Comparison of ENCODE assay signal across 15 cellular contexts in the genomic region with DNA sequence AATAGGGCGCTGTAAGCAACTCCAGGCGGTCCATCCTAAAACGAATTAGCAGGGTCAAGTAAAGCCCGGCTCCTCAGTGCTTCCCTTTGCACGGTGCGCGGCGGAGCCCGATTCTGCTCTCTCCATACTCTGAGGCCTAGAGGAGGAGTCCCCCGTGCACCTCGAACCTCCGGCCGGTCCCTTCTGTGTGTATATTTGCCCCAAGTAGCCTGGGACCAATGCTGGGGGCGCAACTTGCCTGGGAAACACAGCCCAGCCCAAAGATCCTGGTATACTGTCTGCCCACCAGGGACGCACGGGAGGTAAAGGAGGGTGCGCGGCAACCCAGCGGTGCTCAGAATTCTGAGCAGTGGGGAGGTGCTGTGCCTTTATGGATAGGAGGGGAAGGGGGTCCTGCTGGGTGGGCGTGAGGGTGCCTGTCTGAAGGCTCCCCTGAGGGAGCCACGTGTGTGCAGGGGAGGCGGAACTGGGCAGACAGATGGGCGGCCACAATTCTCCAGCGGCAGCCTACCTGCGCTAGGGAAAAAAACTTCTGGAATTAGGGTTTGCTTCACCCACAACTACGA. TPM values are rescaled to one million over a fixed set of nuclear protein-coding genes. Genes with fewer than 3 reads are reported as not detected.
DNase-seq lines count a peak whose midpoint lies in the region; ATAC-seq and TF ChIP-seq lines count a peak whose summit lies in the region.
"Had no signal": no experiment of that assay in that cellular context is flagged by ENCODE, and none has a peak within 500 bp of the region (broad histone marks: within the 10 kb centered on the region; RNA-seq: fewer than 3 reads in every experiment).

No MANE protein-coding gene starts in this region.

- DNase-seq in T-helper 2 cell treated with Interferon-gamma antibody and Interleukin-4, amounts not matched to agents 5 μg/mL and 100 μg/mL, for 36 hours (ENCODE audit: low spot score): no peak
- DNase-seq in T-helper 2 cell: no peak
- peak; percentile 88 for DNase-seq in H7
- DNase-seq in astrocyte of the hippocampus (ENCODE audit: low read depth, low spot score): peak; percentile 30
- DNase-seq in left cardiac atrium: no peak
- DNase-seq in activated CD8-positive, alpha-beta T cell treated with anti-CD3 and anti-CD28 coated beads for 36 hours: no peak
- DNase-seq in HUDEP-2 (lab: John Stamatoyannopoulos, UW; ENCODE audit: unreplicated experiment in 76 of 76): no peak
- DNase-seq: hypothalamus had no signal

- no peak overlapping the region for H3K9ac ChIP-seq in neural cell (ENCODE audit: low read length)

- no peaks in the 10 kb centered on the region for H4K20me1 ChIP-seq in neural cell (ENCODE audit: insufficient read depth)

- H3K9me3 ChIP-seq in neural cell (ENCODE audit: low read length): no peaks in the 10 kb centered on the region
- H3K9me3 ChIP-seq: neutrophil had no signal

- POLR2A ChIA-PET in activated CD8-positive, alpha-beta T cell treated with anti-CD3 and anti-CD28 coated beads for 36 hours (lab: Charles Lee): no interaction called here

- H3K4me1 Mint-ChIP-seq in T-helper 2 cell treated with Interferon-gamma antibody and Interleukin-4, amounts not matched to agents 5 μg/mL and 100 μg/mL, for 36 hours (ENCODE audit: low read depth): peaks cover 18% of the 10 kb centered on the region
- H3K4me1 Mint-ChIP-seq in activated CD8-positive, alpha-beta T cell treated with anti-CD3 and anti-CD28 coated beads for 36 hours (ENCODE audit: low read depth): peaks cover 25% of the 10 kb centered on the region

- H3K9me3 Mint-ChIP-seq in T-helper 2 cell treated with Interferon-gamma antibody and Interleukin-4, amounts not matched to agents 5 μg/mL and 100 μg/mL, for 36 hours: no peaks in the 10 kb centered on the region
- no peaks in the 10 kb centered on the region for H3K9me3 Mint-ChIP-seq in activated CD8-positive, alpha-beta T cell treated with anti-CD3 and anti-CD28 coated beads for 36 hours

- no peak overlapping the region for H2AFZ ChIP-seq in neural cell (ENCODE audit: low read depth, low read length)

- H3K27me3 ChIP-seq in H7 (ENCODE audit: control insufficient read depth, insufficient read depth, low read length) (peaks cover 77% of the 10 kb centered on the region), neural cell (ENCODE audit: insufficient read depth, low read depth, low read length) (peaks cover 88% of the 10 kb centered on the region)

- peaks cover 61% of the 10 kb centered on the region for H3K27me3 Mint-ChIP-seq in T-helper 2 cell treated with Interferon-gamma antibody and Interleukin-4, amounts not matched to agents 5 μg/mL and 100 μg/mL, for 36 hours (ENCODE audit: low read depth)
- H3K27me3 Mint-ChIP-seq in activated CD8-positive, alpha-beta T cell treated with anti-CD3 and anti-CD28 coated beads for 36 hours: peaks cover 51% of the 10 kb centered on the region

- CTCF ChIA-PET in activated CD8-positive, alpha-beta T cell treated with anti-CD3 and anti-CD28 coated beads for 36 hours (lab: Charles Lee): interaction anchor here (0.7 to 2.4 kb wide), 10 partner anchors 11 to 163 kb away, joined by 3 to 13 read pairs (median 3); no protein-coding TSS in a partner anchor

- H3K9me2 ChIP-seq in neural cell (ENCODE audit: insufficient read depth, low read length): no peaks in the 10 kb centered on the region

- intact Hi-C loops in left cardiac atrium (cut with DNase I): no loop called here
- intact Hi-C loops in activated CD8-positive, alpha-beta T cell treated with anti-CD3 and anti-CD28 coated beads for 36 hours (cut with micrococcal nuclease): no loop called here

- H3K36me3 Mint-ChIP-seq in T-helper 2 cell treated with Interferon-gamma antibody and Interleukin-4, amounts not matched to agents 5 μg/mL and 100 μg/mL, for 36 hours (ENCODE audit: low read depth): peaks cover 2% of the 10 kb centered on the region
- no peaks in the 10 kb centered on the region for H3K36me3 Mint-ChIP-seq in activated CD8-positive, alpha-beta T cell treated with anti-CD3 and anti-CD28 coated beads for 36 hours (ENCODE audit: low read depth)

- H3K27ac ChIP-seq in neural cell (ENCODE audit: low read length): no peak overlapping the region
- H3K27ac ChIP-seq: cardiac muscle cell, neutrophil had no signal

- no peak for TF ChIP-seq EP300 in neural cell (conservative IDR thresholded peaks at IDR 0.05; ENCODE audit: poor library complexity, severe bottlenecking)

- no peak for ATAC-seq in left cardiac atrium
- ATAC-seq in activated CD8-positive, alpha-beta T cell treated with anti-CD3 and anti-CD28 coated beads for 36 hours: no peak

- no peak for TF ChIP-seq RAD21 in neural cell (conservative IDR thresholded peaks at IDR 0.05)

- H3K36me3 ChIP-seq in H7 (replicated peaks; ENCODE audit: control insufficient read depth, insufficient read depth, low read length) (no peaks in the 10 kb centered on the region), neural cell (ENCODE audit: insufficient read depth, low read length) (no peaks in the 10 kb centered on the region)
- H3K36me3 ChIP-seq: cardiac muscle cell, neutrophil had no signal

- TF ChIP-seq CTCF in neural cell (IDR thresholded peaks at IDR 0.05; ENCODE audit: poor library complexity, severe bottlenecking): peak; percentile 28
- no peak for TF ChIP-seq CTCF in activated CD8-positive, alpha-beta T cell treated with anti-CD3 and anti-CD28 coated beads for 36 hours (IDR thresholded peaks at IDR 0.05)

- no peaks in the 10 kb centered on the region for H3K79me2 ChIP-seq in neural cell (replicated peaks; ENCODE audit: insufficient read depth, low read length)

- H3K4me3 ChIP-seq in H7 (ENCODE audit: insufficient read depth, low read depth, low read length) (peak overlapping the region; percentile 23), neural cell (ENCODE audit: low read length) (no peak overlapping the region)
- H3K4me3 ChIP-seq: cardiac muscle cell, smooth muscle cell had no signal

- no peak overlapping the region for H3K27ac Mint-ChIP-seq in T-helper 2 cell treated with Interferon-gamma antibody and Interleukin-4, amounts not matched to agents 5 μg/mL and 100 μg/mL, for 36 hours
- H3K27ac Mint-ChIP-seq in activated CD8-positive, alpha-beta T cell treated with anti-CD3 and anti-CD28 coated beads for 36 hours: no peak overlapping the region

- H3F3A ChIP-seq in neural cell (ENCODE audit: insufficient read depth, low read length, poor library complexity, severe bottlenecking): no peaks in the 10 kb centered on the region

- H3K4me3 Mint-ChIP-seq in T-helper 2 cell treated with Interferon-gamma antibody and Interleukin-4, amounts not matched to agents 5 μg/mL and 100 μg/mL, for 36 hours: peak overlapping the region; percentile 24
- no peak overlapping the region for H3K4me3 Mint-ChIP-seq in activated CD8-positive, alpha-beta T cell treated with anti-CD3 and anti-CD28 coated beads for 36 hours

- no peak overlapping the region for H3K4me2 ChIP-seq in neural cell (ENCODE audit: low read length)

TF ChIP-seq in neural cell, 6 proteins besides CTCF, POLR2A, EP300 and RAD21:
- peak; percentile 94 for TF ChIP-seq EZH2 (IDR thresholded peaks at IDR 0.05; ENCODE audit: borderline replicate concordance, insufficient read depth, low read length, poor library complexity, severe bottlenecking)
- TF ChIP-seq MXI1 (conservative IDR thresholded peaks at IDR 0.05; ENCODE audit: poor library complexity, severe bottlenecking): no peak

RNA-seq across cellular contexts. Expression of gene TBX1, which starts 4.8 kb away (rescaled TPM):
- 6.2 and 6.7 TPM in 2 replicates for total RNA-seq in H7 (2014; rRNA removed; shearing (Covaris generic))
- not detected in 2 replicates for polyA plus RNA-seq in neural cell
- polyA minus RNA-seq in neural cell: not detected in 2 replicates
- 1 to 10 TPM in 1 of 2 donors, under 1 TPM in 1; 0.47 to 2.4 TPM for total RNA-seq in left cardiac atrium
- not detected for total RNA-seq in activated CD8-positive, alpha-beta T cell treated with anti-CD3 and anti-CD28 coated beads for 36 hours
- total RNA-seq: epithelial cell of proximal tubule, RPMI7951, smooth muscle cell had no signal
- polyA plus RNA-seq: smooth muscle cell had no signal

RNA-seq across cellular contexts. Expression of gene GP1BB, which starts 32.5 kb away (rescaled TPM):
- 3.7 and 7.3 TPM in 2 replicates for total RNA-seq in H7 (2014; rRNA removed; shearing (Covaris generic))
- polyA plus RNA-seq in neural cell: 40.7 and 42.0 TPM in 2 replicates
- polyA minus RNA-seq in neural cell: 19.1 and 26.8 TPM in 2 replicates
- not detected for total RNA-seq in left cardiac atrium
- total RNA-seq in activated CD8-positive, alpha-beta T cell treated with anti-CD3 and anti-CD28 coated beads for 36 hours: not detected
- total RNA-seq: left ventricle myocardium superior, RPMI7951 had no signal

RNA-seq across cellular contexts. Expression of gene SEPTIN5, which starts 41.5 kb away (rescaled TPM):
- 28.4 and 36.0 TPM in 2 replicates for total RNA-seq in H7 (2014; rRNA removed; shearing (Covaris generic))
- polyA plus RNA-seq in neural cell: 166 and 170 TPM in 2 replicates
- 117 and 143 TPM in 2 replicates for polyA minus RNA-seq in neural cell
- total RNA-seq in left cardiac atrium: 100 to 1,000 TPM; 118 to 127 TPM
- 1 to 10 TPM; 1.3 to 1.5 TPM for total RNA-seq in activated CD8-positive, alpha-beta T cell treated with anti-CD3 and anti-CD28 coated beads for 36 hours

Comparison
In these comparisons a context has a peak if more than half of its experiments do, and no peak if none do; other contexts are left out.
1. DNase-seq: peak in H7 (single experiment) and astrocyte of the hippocampus (single experiment); none in T-helper 2 cell treated with Interferon-gamma antibody and Interleukin-4, amounts not matched to agents 5 μg/mL and 100 μg/mL, for 36 hours (single experiment), T-helper 2 cell (0 of 5), left cardiac atrium (single experiment), activated CD8-positive, alpha-beta T cell treated with anti-CD3 and anti-CD28 coated beads for 36 hours (single experiment) and HUDEP-2 (0 of 76).
2. RNA of gene SEPTIN5, which starts 41.5 kb away (total RNA-seq): 118 to 127 TPM in left cardiac atrium and 28.4 to 36.0 TPM in H7; 1.3 to 1.5 TPM in activated CD8-positive, alpha-beta T cell treated with anti-CD3 and anti-CD28 coated beads for 36 hours; every median in the first group is over 10 times any median in the second.